Comparison of ENCODE assay signal across 15 cellular contexts in genomic region chr6:166907871-166908806, GRCh38. TPM values are rescaled to one million over a fixed set of nuclear protein-coding genes. Genes with fewer than 3 reads are reported as not detected.
DNase-seq lines count a peak whose midpoint lies in the region; ATAC-seq, FAIRE-seq and TF ChIP-seq lines count a peak whose summit lies in the region.
"Had no signal": no experiment of that assay in that cellular context is flagged by ENCODE, and none has a peak within 500 bp of the region (broad histone marks: within the 10 kb centered on the region; RNA-seq: fewer than 3 reads in every experiment).

No MANE protein-coding gene starts in this region.

- ATAC-seq in HepG2: peak; percentile 41
- ATAC-seq in right lobe of liver: no peak
- peak; percentile 4 for ATAC-seq in HG03175 (IDR thresholded peaks at IDR 0.05; ENCODE audit: unreplicated experiment)
- ATAC-seq in GM21786 (IDR thresholded peaks at IDR 0.05; ENCODE audit: unreplicated experiment): no peak
- ATAC-seq: WTC11 had no signal

- H4K20me1 ChIP-seq in HepG2 (ENCODE audit: insufficient read depth, low read length) (no peaks in the 10 kb centered on the region), Karpas-422 (ENCODE audit: insufficient read depth, low read depth, low read length) (peaks cover 5% of the 10 kb centered on the region; the same call in 1 of the 2 replicates)

- intact Hi-C loops in HepG2 (cut with micrococcal nuclease; ENCODE audit: unreplicated experiment): no loop called here
- intact Hi-C loops in right lobe of liver (cut with DNase I): no loop called here
- intact Hi-C loops in thyroid gland (cut with DNase I): no loop called here

- no peaks in the 10 kb centered on the region for H3K9me2 ChIP-seq in Karpas-422 (replicated peaks; ENCODE audit: insufficient read depth, low read length)

- H3K79me2 ChIP-seq in HepG2 (ENCODE audit: insufficient read depth, low read length) (no peaks in the 10 kb centered on the region), Karpas-422 (ENCODE audit: low read length) (no peaks in the 10 kb centered on the region)

- H3K9me3 ChIP-seq in HepG2 (ENCODE audit: low read length): no peaks in the 10 kb centered on the region
- no peaks in the 10 kb centered on the region for H3K9me3 ChIP-seq in right lobe of liver
- no peaks in the 10 kb centered on the region for H3K9me3 ChIP-seq in thyroid gland
- H3K9me3 ChIP-seq in Karpas-422 (ENCODE audit: low read length): no peaks in the 10 kb centered on the region
- H3K9me3 ChIP-seq: Peyer's patch, suprapubic skin had no signal

- DNase-seq in HepG2 (ENCODE audit: low spot score) (peak; percentile 27), right lobe of liver (no peak), iPS-NIHi11 (ENCODE audit: low spot score) (peak; percentile 1), thyroid gland (peak; percentile 53 to 64), SHP77 treated with DMSO at 0.1 percent for 48 hours (lab: John Stamatoyannopoulos, UW) (no peak), Karpas-422 (no peak)
- DNase-seq: activated T-cell treated with anti-CD3 and anti-CD28 coated beads, Interleukin-2, amount 50 U/mL, for 1 hour; foreskin fibroblast; NCI-H1048; Peyer's patch; retina had no signal

- no peak for TF ChIP-seq RAD21 in HepG2 (CRISPR knock-in tag; IDR thresholded peaks at IDR 0.05)

- no peak overlapping the region for H3K9ac ChIP-seq in HepG2 (ENCODE audit: insufficient read depth, low read depth, low read length)
- no peak overlapping the region for H3K9ac ChIP-seq in Karpas-422 (ENCODE audit: low read length)

- CTCF ChIA-PET in HepG2 (lab: Yijun Ruan, JAX; ENCODE audit: low intra/inter-chr PET ratio, low total read pairs): no interaction called here

- no peaks in the 10 kb centered on the region for H3K27me3 ChIP-seq in HepG2 (ENCODE audit: control insufficient read depth in 1 of 2, insufficient read depth in 2 of 2, low read length in 2 of 2)
- H3K27me3 ChIP-seq in right lobe of liver: no peaks in the 10 kb centered on the region
- H3K27me3 ChIP-seq in thyroid gland: no peaks in the 10 kb centered on the region
- no peaks in the 10 kb centered on the region for H3K27me3 ChIP-seq in Karpas-422 (ENCODE audit: low read length)
- H3K27me3 ChIP-seq: Peyer's patch, suprapubic skin had no signal

- H3K4me1 ChIP-seq in HepG2 (ENCODE audit: insufficient read depth, low read length) (no peaks in the 10 kb centered on the region), right lobe of liver (no peaks in the 10 kb centered on the region), thyroid gland (peaks cover 4 to 5% of the 10 kb centered on the region in 2 donors), Karpas-422 (ENCODE audit: low read length) (peaks cover 17% of the 10 kb centered on the region)
- H3K4me1 ChIP-seq: suprapubic skin had no signal

- TF ChIP-seq CTCF in HepG2 (CRISPR knock-in tag; IDR thresholded peaks at IDR 0.05): no peak
- no peak for TF ChIP-seq CTCF in right lobe of liver (IDR thresholded peaks at IDR 0.05)
- TF ChIP-seq CTCF in thyroid gland (IDR thresholded peaks at IDR 0.05): no peak

- no peak overlapping the region for H3K4me3 ChIP-seq in HepG2 (replicated peaks in 1 of 3; ENCODE audit: insufficient read depth in 1 of 3, low read depth in 2 of 3, low read length in 3 of 3)
- no peak overlapping the region for H3K4me3 ChIP-seq in right lobe of liver
- no peak overlapping the region for H3K4me3 ChIP-seq in thyroid gland (replicated peaks in 1 of 3)
- H3K4me3 ChIP-seq in Karpas-422 (ENCODE audit: low read length): no peak overlapping the region
- H3K4me3 ChIP-seq: Peyer's patch, suprapubic skin had no signal

- peaks cover 0 to 1% of the 10 kb centered on the region in 2 experiments; a peak in 2 of 5 replicates for H3K36me3 ChIP-seq in HepG2 (replicated peaks in 1 of 2; ENCODE audit: control insufficient read depth in 1 of 2, insufficient read depth in 2 of 2, low read length in 2 of 2)
- no peaks in the 10 kb centered on the region for H3K36me3 ChIP-seq in right lobe of liver
- H3K36me3 ChIP-seq in thyroid gland: no peaks in the 10 kb centered on the region
- no peaks in the 10 kb centered on the region for H3K36me3 ChIP-seq in Karpas-422 (ENCODE audit: insufficient read depth, low read length)
- H3K36me3 ChIP-seq: Peyer's patch, suprapubic skin had no signal

- 72% methylated on average over 20 of the region's 20 CpGs for WGBS in HepG2 (ENCODE audit: low lambda C conversion rate)
- WGBS in right lobe of liver (ENCODE audit: insufficient coverage, low coverage, low lambda C conversion rate, missing lambda C conversion rate): 56% methylated on average over 15 of the region's 20 CpGs
- 61 to 62% methylated on average over 17 to 20 of the region's 20 CpGs for WGBS in thyroid gland, 2 donors

- POLR2A ChIA-PET in HepG2 (lab: Yijun Ruan, JAX): no interaction called here

- no TSS peak for BruUV-seq in HepG2 (replicated peaks; lab: Mats Ljungman, UMichigan)

- in situ Hi-C loops in HepG2 (cut with HindIII; ENCODE audit: extremely low pct_ligation_motif_present, low pct_unique_long_range_greater_than_20kb): no loop called here

- no peak overlapping the region for H3K27ac ChIP-seq in HepG2 (ENCODE audit: extremely low read length, insufficient read depth, low read length)
- H3K27ac ChIP-seq in right lobe of liver: no peak overlapping the region
- peak overlapping the region in 1 of 3 donors; percentile 12 for H3K27ac ChIP-seq in thyroid gland
- no peak overlapping the region for H3K27ac ChIP-seq in Karpas-422 (ENCODE audit: low read length)
- H3K27ac ChIP-seq: suprapubic skin had no signal

- H2AFZ ChIP-seq in HepG2 (ENCODE audit: low read length) (no peak overlapping the region), Karpas-422 (ENCODE audit: low read length) (no peak overlapping the region)

- TF ChIP-seq EP300 in HepG2 (IDR thresholded peaks at IDR 0.05; ENCODE audit: low read depth in 2 of 2, low read length in 2 of 2): no peak
- TF ChIP-seq EP300 in HepG2 (CRISPR knock-in tag; IDR thresholded peaks at IDR 0.05; ENCODE audit: borderline replicate concordance): no peak

- TF ChIP-seq POLR2A in HepG2 (IDR thresholded peaks at IDR 0.05; ENCODE audit: insufficient read depth in 1 of 2, low read depth in 2 of 2, low read length in 2 of 2) (no peak), right lobe of liver (IDR thresholded peaks at IDR 0.05) (no peak), thyroid gland (IDR thresholded peaks at IDR 0.05) (peak in 1 of 2 donors; percentile 14)

- no peak overlapping the region for H3K4me2 ChIP-seq in HepG2 (ENCODE audit: low read depth, low read length)
- no peak overlapping the region for H3K4me2 ChIP-seq in Karpas-422 (ENCODE audit: low read depth, low read length, poor library complexity, severe bottlenecking)

- no peak for FAIRE-seq in HepG2 (lab: Jason Lieb, UNC)

TF ChIP-seq in HepG2, 621 proteins besides CTCF, POLR2A, EP300 and RAD21 (continues in another document):
- no peak for TF ChIP-seq RXRB (CRISPR knock-in tag; IDR thresholded peaks at IDR 0.05; ENCODE audit: borderline replicate concordance)
- no peak for TF ChIP-seq ZNF460 (CRISPR knock-in tag; IDR thresholded peaks at IDR 0.05; ENCODE audit: borderline replicate concordance)
- no peak for TF ChIP-seq ZNF616 (CRISPR knock-in tag; IDR thresholded peaks at IDR 0.05; ENCODE audit: low read depth)
- TF ChIP-seq POLR2AphosphoS5 (IDR thresholded peaks at IDR 0.05; ENCODE audit: low read depth, low read length): no peak
- no peak for TF ChIP-seq ZNF382 (CRISPR knock-in tag; IDR thresholded peaks at IDR 0.05; ENCODE audit: borderline replicate concordance)
- peak; percentile 25; the same call in 1 of the 2 replicates for TF ChIP-seq GFI1 (CRISPR knock-in tag; IDR thresholded peaks at IDR 0.05; ENCODE audit: borderline replicate concordance)

RNA-seq across cellular contexts. Expression of gene RNASET2, which starts 48.2 kb away (rescaled TPM):
- total RNA-seq in HepG2 (2016; rRNA removed; fragmentation: Illumina TruSeq; extraction: Trizol): 22.4 and 44.6 TPM in 2 replicates
- 26.9 and 41.2 TPM in 2 replicates for total RNA-seq in HepG2 (2016; cell fraction: cytosol; rRNA removed; fragmentation: Illumina TruSeq; extraction: Trizol; ENCODE audit: low read depth)
- total RNA-seq in HepG2 (2016; cell fraction: insoluble cytoplasmic fraction; rRNA removed; fragmentation: Illumina TruSeq; extraction: Trizol): 25.4 and 45.4 TPM in 2 replicates
- total RNA-seq in HepG2 (2016; cell fraction: membrane; rRNA removed; fragmentation: Illumina TruSeq; extraction: Trizol): 24.1 and 38.2 TPM in 2 replicates
- 30.2 and 32.0 TPM in 2 replicates for total RNA-seq in HepG2 (2016; cell fraction: nucleus; rRNA removed; fragmentation: Illumina TruSeq; extraction: Trizol)
- 597 and 696 TPM in 2 replicates for polyA plus RNA-seq in HepG2 (2011; rRNA removed)
- 456 and 545 TPM in 2 replicates for polyA plus RNA-seq in HepG2 (2011; cell fraction: cytosol; rRNA removed)
- 515 and 552 TPM in 2 replicates for polyA plus RNA-seq in HepG2 (2011; cell fraction: nucleus; rRNA removed)
- 446 and 587 TPM in 2 replicates for polyA plus RNA-seq in HepG2 (2012)
- 21.3 and 41.6 TPM in 2 replicates for polyA plus RNA-seq in HepG2 (2016; cell fraction: cytosol; fragmentation: Illumina TruSeq; extraction: Trizol; ENCODE audit: low read depth)
- polyA plus RNA-seq in HepG2 (2016; cell fraction: insoluble cytoplasmic fraction; fragmentation: Illumina TruSeq; extraction: Trizol; ENCODE audit: low read depth): 26.6 and 27.0 TPM in 2 replicates
- polyA plus RNA-seq in HepG2 (2016; cell fraction: membrane; fragmentation: Illumina TruSeq; extraction: Trizol; ENCODE audit: low read depth): 23.6 and 34.9 TPM in 2 replicates
- 68.7 and 69.0 TPM in 2 replicates for polyA plus RNA-seq in HepG2 (2016; cell fraction: nucleus; fragmentation: Illumina TruSeq; extraction: Trizol; ENCODE audit: insufficient read depth, low read depth)
- polyA minus RNA-seq in HepG2 (2011; rRNA and poly(A)+ RNA removed; ENCODE audit: low replicate concordance): 4.7 and 104 TPM in 2 replicates
- polyA minus RNA-seq in HepG2 (2011; cell fraction: cytosol; rRNA and poly(A)+ RNA removed): 149 and 185 TPM in 2 replicates
- polyA minus RNA-seq in HepG2 (2011; cell fraction: nucleus; rRNA and poly(A)+ RNA removed): 159 and 184 TPM in 2 replicates
- 10 to 100 TPM; 21.7 to 48.4 (median 30.8) TPM for total RNA-seq in right lobe of liver
- 100 to 1,000 TPM in 2 of 4 donors, 10 to 100 TPM in 2; 51.6 to 138 (median 109) TPM for total RNA-seq in thyroid gland
- 147 and 246 TPM in 2 replicates for total RNA-seq in Karpas-422 (2014; rRNA removed; shearing (Covaris generic); ENCODE audit: low replicate concordance)

Comparison
In these comparisons a context has a peak if more than half of its experiments do, and no peak if none do; other contexts are left out.
1. ATAC-seq: peak in HepG2 (single experiment) and HG03175 (single experiment); none in right lobe of liver (0 of 4) and GM21786 (single experiment).
2. DNase-seq: peak in HepG2 (single experiment), iPS-NIHi11 (single experiment) and thyroid gland (2 of 2); none in right lobe of liver (0 of 3), SHP77 treated with DMSO at 0.1 percent for 48 hours (single experiment) and Karpas-422 (single experiment).